ENCODE assay signal across 8 cellular contexts in the genomic region with DNA sequence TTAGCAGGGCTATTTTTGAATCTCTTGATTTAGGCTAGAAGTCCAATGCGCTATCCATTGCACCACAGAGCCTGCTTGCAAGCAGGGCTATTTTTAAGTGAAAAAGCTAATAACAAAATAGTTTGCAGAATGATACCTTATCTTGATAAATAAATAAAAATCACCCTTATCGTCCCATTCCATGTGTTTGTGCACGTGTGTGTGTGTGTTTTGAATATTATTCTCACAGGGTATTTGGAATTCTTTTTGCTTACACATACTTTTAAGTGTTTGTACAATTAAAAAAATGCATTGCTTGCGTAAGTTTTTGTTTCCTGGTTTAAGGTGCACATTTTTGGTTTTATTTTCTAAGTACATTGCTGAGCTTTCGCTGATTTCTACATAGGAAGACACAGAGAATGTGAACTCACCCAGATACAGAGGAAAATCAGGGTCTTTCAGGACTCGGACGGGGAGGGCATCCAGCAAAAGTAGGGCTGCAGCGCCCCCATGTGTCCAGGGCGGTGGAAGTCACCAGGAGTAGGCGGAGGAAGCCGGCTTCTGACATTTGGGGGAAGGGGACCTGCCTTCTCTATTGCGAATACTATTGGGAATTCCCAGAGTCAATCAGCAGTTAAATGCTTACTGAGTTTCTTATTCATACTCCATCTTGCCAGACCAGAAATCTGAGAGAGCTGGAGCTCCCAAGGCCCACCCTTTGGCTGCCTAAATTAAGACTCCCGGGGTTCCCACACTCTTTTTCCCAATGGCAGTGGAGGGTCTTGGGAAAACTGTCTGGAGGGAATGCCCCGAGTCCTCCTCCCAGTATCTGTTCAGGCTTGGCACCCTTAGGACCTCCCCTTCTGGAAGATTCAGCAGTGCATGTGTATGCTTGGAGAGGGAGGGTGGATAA. TPM values are rescaled to one million over a fixed set of nuclear protein-coding genes. Genes with fewer than 3 reads are reported as not detected.
DNase-seq lines count a peak whose midpoint lies in the region; ATAC-seq and TF ChIP-seq lines count a peak whose summit lies in the region.

No MANE protein-coding gene starts in this region.

- peaks cover 18% of the 10 kb centered on the region for H3K4me1 Mint-ChIP-seq in activated CD4-positive, alpha-beta T cell treated with anti-CD3 and anti-CD28 coated beads, Interleukin-2, amount 10 ng/mL, durations not matched to agents 7 days and 5 days

- TF ChIP-seq CTCF in GM10248 (IDR thresholded peaks at IDR 0.05; ENCODE audit: control extremely low read depth, extremely low read depth, low read depth, missing control alignments) (peak; percentile 91), colonic mucosa (IDR thresholded peaks at IDR 0.05) (peak; percentile 81), left lung (IDR thresholded peaks at IDR 0.05) (peak; percentile 71 to 91)

- DNase-seq in GM10248 (ENCODE audit: extremely low spot score) (peak; percentile 75), NCI-H345 treated with DMSO at 0.1 percent for 48 hours (lab: John Stamatoyannopoulos, UW; ENCODE audit: unreplicated experiment) (peak; percentile 44), colonic mucosa (peak; percentile 89), left lung (peak; percentile 84 to 94), middle frontal gyrus (ENCODE audit: extremely low spot score, low spot score) (no peak)
- peak; percentile 84 for DNase-seq in activated CD4-positive, alpha-beta T cell treated with anti-CD3 and anti-CD28 coated beads, Interleukin-2, amount 10 ng/mL, durations not matched to agents 7 days and 5 days
- DNase-seq in stimulated activated CD4-positive, alpha-beta T cell treated with anti-CD3 and anti-CD28 coated beads, Interleukin-2, amount 100 ng/mL, for 48 hours: peak; percentile 88

- H3K36me3 ChIP-seq in colonic mucosa (no peaks in the 10 kb centered on the region), left lung (no peaks in the 10 kb centered on the region)

- H3K9me3 ChIP-seq in colonic mucosa: no peaks in the 10 kb centered on the region
- H3K9me3 ChIP-seq in left lung: no peaks in the 10 kb centered on the region

- no peak overlapping the region for H3K27ac ChIP-seq in colonic mucosa
- H3K27ac ChIP-seq in left lung: peak overlapping the region in 1 of 2 donors; percentile 57

- H3K4me3 Mint-ChIP-seq in activated CD4-positive, alpha-beta T cell treated with anti-CD3 and anti-CD28 coated beads, Interleukin-2, amount 10 ng/mL, durations not matched to agents 7 days and 5 days: no peak overlapping the region

- peaks cover 6% of the 10 kb centered on the region for H3K27me3 Mint-ChIP-seq in activated CD4-positive, alpha-beta T cell treated with anti-CD3 and anti-CD28 coated beads, Interleukin-2, amount 10 ng/mL, durations not matched to agents 7 days and 5 days

- H3K9ac ChIP-seq in colonic mucosa (ENCODE audit: low read depth in 2 of 2, low read length in 2 of 2): no peak overlapping the region

- CTCF ChIA-PET in GM10248 (lab: Yijun Ruan, JAX): interaction anchor here (0.8 to 10.1 kb wide), 63 partner anchors 10 to 1026 kb away, joined by 3 to 107 read pairs (median 4); a partner anchor contains a TSS
- CTCF ChIA-PET in activated CD4-positive, alpha-beta T cell treated with anti-CD3 and anti-CD28 coated beads, Interleukin-2, amount 10 ng/mL, durations not matched to agents 7 days and 5 days (lab: Charles Lee): interaction anchor here (0.6 to 5.5 kb wide), 6 partner anchors 153 to 797 kb away, joined by 3 to 36 read pairs (median 4); no protein-coding TSS in a partner anchor

- intact Hi-C loops in colonic mucosa (cut with DNase I): loop anchor here (5.0 to 10.0 kb wide), 3 partner anchors 395 to 807 kb away; no protein-coding TSS in a partner anchor
- intact Hi-C loops in left lung (cut with DNase I): loop anchor here in 1 of 2 donors (5.0 to 10.0 kb wide), 2 partner anchors 395 to 467 kb away; no protein-coding TSS in a partner anchor

- ATAC-seq in HG02870 (IDR thresholded peaks at IDR 0.05; ENCODE audit: unreplicated experiment) (peak; percentile 43), left lung (peak; percentile 92)

- POLR2A ChIA-PET in GM10248 (lab: Yijun Ruan, JAX): interaction anchor here (0.8 kb wide), 1 partner anchor 15 kb away, joined by 3 read pairs; no protein-coding TSS in a partner anchor
- POLR2A ChIA-PET in activated CD4-positive, alpha-beta T cell treated with anti-CD3 and anti-CD28 coated beads, Interleukin-2, amount 10 ng/mL, durations not matched to agents 7 days and 5 days (lab: Charles Lee): no interaction called here

- no peak overlapping the region for H3K4me3 ChIP-seq in colonic mucosa
- peak overlapping the region in 1 of 2 donors; percentile 4 for H3K4me3 ChIP-seq in left lung

- no peak overlapping the region for H3K27ac Mint-ChIP-seq in activated CD4-positive, alpha-beta T cell treated with anti-CD3 and anti-CD28 coated beads, Interleukin-2, amount 10 ng/mL, durations not matched to agents 7 days and 5 days

- no peaks in the 10 kb centered on the region for H3K9me3 Mint-ChIP-seq in activated CD4-positive, alpha-beta T cell treated with anti-CD3 and anti-CD28 coated beads, Interleukin-2, amount 10 ng/mL, durations not matched to agents 7 days and 5 days

- no peaks in the 10 kb centered on the region for H3K36me3 Mint-ChIP-seq in activated CD4-positive, alpha-beta T cell treated with anti-CD3 and anti-CD28 coated beads, Interleukin-2, amount 10 ng/mL, durations not matched to agents 7 days and 5 days (ENCODE audit: low read depth)

- peaks cover 11% of the 10 kb centered on the region for H3K4me1 ChIP-seq in colonic mucosa
- peaks cover 0 to 25% of the 10 kb centered on the region in 2 donors for H3K4me1 ChIP-seq in left lung

- no peaks in the 10 kb centered on the region for H3K27me3 ChIP-seq in colonic mucosa
- H3K27me3 ChIP-seq in left lung: no peaks in the 10 kb centered on the region

RNA-seq across cellular contexts. Expression of a gene that starts 27.2 kb away (rescaled TPM):
- total RNA-seq in activated CD4-positive, alpha-beta T cell treated with anti-CD3 and anti-CD28 coated beads, Interleukin-2, amount 10 ng/mL, durations not matched to agents 7 days and 5 days: not detected
- under 1 TPM; 0.10 to 0.13 TPM for total RNA-seq in colonic mucosa
- total RNA-seq in left lung: 1 to 10 TPM in 1 of 2 donors, under 1 TPM in 1; 0.89 to 1.5 TPM
